10 cellular contexts compared by ENCODE assay signal in genomic region chr19:4868286-4868834, GRCh38. TPM values are rescaled to one million over a fixed set of nuclear protein-coding genes. Genes with fewer than 3 reads are reported as not detected.
DNase-seq lines count a peak whose midpoint lies in the region; ATAC-seq, FAIRE-seq and TF ChIP-seq lines count a peak whose summit lies in the region.
"Had no signal": no experiment of that assay in that cellular context is flagged by ENCODE, and none has a peak within 500 bp of the region (broad histone marks: within the 10 kb centered on the region; RNA-seq: fewer than 3 reads in every experiment).

No MANE protein-coding gene starts in this region.

- H3K9me3 ChIP-seq in A549 (no peaks in the 10 kb centered on the region), GM12878 (replicated peaks; ENCODE audit: control insufficient read depth, insufficient read depth, low read length) (no peaks in the 10 kb centered on the region), thyroid gland (no peaks in the 10 kb centered on the region)

- H3K79me2 ChIP-seq in GM12878 (ENCODE audit: control insufficient read depth, insufficient read depth, low read length): peaks cover 17% of the 10 kb centered on the region

- H4K20me1 ChIP-seq in GM12878 (ENCODE audit: control insufficient read depth, insufficient read depth): no peaks in the 10 kb centered on the region

- peaks cover 44% of the 10 kb centered on the region for H3K4me1 Mint-ChIP-seq in HFFc6 (ENCODE audit: low read depth)
- peaks cover 9 to 19% (median 17%) of the 10 kb centered on the region in 4 donors for H3K4me1 Mint-ChIP-seq in naive thymus-derived CD8-positive, alpha-beta T cell

- DNase-seq in A549 (ENCODE audit: low read depth in 1 of 2, low spot score in 1 of 2) (no peak), HFFc6 (no peak), GM12878 (ENCODE audit: low read depth, low spot score) (no peak), posterior vena cava (ENCODE audit: low spot score) (no peak), thyroid gland (no peak)
- DNase-seq in naive thymus-derived CD8-positive, alpha-beta T cell: no peak
- DNase-seq: NCI-H524 treated with DMSO at 0.1 percent for 48 hours had no signal

- WGBS in A549 (ENCODE audit: missing lambda C conversion rate): 42% methylated on average over 8 of the region's 10 CpGs
- WGBS in GM12878 (ENCODE audit: insufficient coverage, insufficient replicate concordance, low lambda C conversion rate, missing lambda C conversion rate): 24% methylated on average over 10 of the region's 10 CpGs
- 68 to 87% methylated on average over 10 of the region's 10 CpGs for WGBS in thyroid gland, 2 donors

- no peak overlapping the region for H2AFZ ChIP-seq in GM12878 (ENCODE audit: control insufficient read depth, low read depth, low read length)

- no peaks in the 10 kb centered on the region for H3K27me3 Mint-ChIP-seq in HFFc6 (ENCODE audit: insufficient read depth)
- H3K27me3 Mint-ChIP-seq in naive thymus-derived CD8-positive, alpha-beta T cell: peaks cover 0 to 1% (median 0%) of the 10 kb centered on the region in 5 donors

- H3K27me3 ChIP-seq in GM12878 (replicated peaks in 1 of 2; ENCODE audit: control insufficient read depth in 2 of 2, insufficient read depth in 2 of 2, low read length in 1 of 2) (no peaks in the 10 kb centered on the region), thyroid gland (no peaks in the 10 kb centered on the region)

- no peaks in the 10 kb centered on the region; a peak in 1 of 4 replicates for H3K36me3 ChIP-seq in GM12878 (ENCODE audit: control insufficient read depth in 2 of 2, insufficient read depth in 2 of 2, low read length in 1 of 2)
- no peaks in the 10 kb centered on the region for H3K36me3 ChIP-seq in thyroid gland

- in situ Hi-C loops in GM12878 (cut with MboI): no loop called here

- POLR2A ChIA-PET in A549 (lab: Yijun Ruan, JAX): interaction anchor here (2.7 kb wide), 1 partner anchor 44 kb away, joined by 13 read pairs; no protein-coding TSS in a partner anchor
- POLR2A ChIA-PET in GM12878 (lab: Charles Lee): interaction anchor here (2.5 to 2.6 kb wide), 2 partner anchors 38 to 43 kb away, joined by 12 to 19 read pairs; partner anchors contain the start of gene TICAM1
- POLR2A ChIA-PET in naive thymus-derived CD8-positive, alpha-beta T cell (lab: Charles Lee): interaction anchor here (0.7 to 3.8 kb wide), 5 partner anchors 9 to 100 kb away, joined by 3 to 53 read pairs (median 3); partner anchors contain the start of gene KDM4B

- intact Hi-C loops in GM12878 (cut with micrococcal nuclease; ENCODE audit: unreplicated experiment): loop anchor here (10.0 kb wide), 1 partner anchor 96 kb away; the partner anchor contains the start of gene KDM4B
- intact Hi-C loops in posterior vena cava (cut with DNase I): no loop called here
- intact Hi-C loops in thyroid gland (cut with DNase I): no loop called here

- CTCF ChIA-PET in A549 (lab: Yijun Ruan, JAX) (interaction anchor here (0.6 to 10.5 kb wide), 9 partner anchors 9 to 59 kb away, joined by 3 to 170 read pairs (median 4); no protein-coding TSS in a partner anchor), GM12878 (lab: Yijun Ruan, JAX) (interaction anchor here (1.3 to 11.0 kb wide), 7 partner anchors 17 to 163 kb away, joined by 3 to 171 read pairs (median 12); partner anchors contain the start of gene FEM1A)

- H3K27ac ChIP-seq in A549 (peak overlapping the region; percentile 90 to 94), GM12878 (ENCODE audit: control insufficient read depth, insufficient read depth) (no peak overlapping the region; the same call in 1 of the 2 replicates), thyroid gland (no peak overlapping the region)

- no peak for TF ChIP-seq CTCF in A549 (IDR thresholded peaks at IDR 0.05)
- TF ChIP-seq CTCF in HFFc6 (IDR thresholded peaks at IDR 0.05): no peak
- TF ChIP-seq CTCF in GM12878 (IDR thresholded peaks at IDR 0.05 in 2 of 3, conservative IDR thresholded peaks at IDR 0.05 in 1 of 3; ENCODE audit: control insufficient read depth in 2 of 3, extremely low read depth in 1 of 3, insufficient read depth in 1 of 3, low read depth in 3 of 3, low read length in 3 of 3): no peak
- no peak for TF ChIP-seq CTCF in thyroid gland (IDR thresholded peaks at IDR 0.05)

- H3K4me2 ChIP-seq in A549: peak overlapping the region; percentile 51
- peak overlapping the region; percentile 49; the same call in 1 of the 2 replicates for H3K4me2 ChIP-seq in GM12878 (ENCODE audit: control insufficient read depth, insufficient read depth)

- H3K4me3 Mint-ChIP-seq in HFFc6: peak overlapping the region; percentile 95
- peak overlapping the region; percentile 72 to 90 (median 82) for H3K4me3 Mint-ChIP-seq in naive thymus-derived CD8-positive, alpha-beta T cell

- peaks cover 7% of the 10 kb centered on the region; the same call in 1 of the 2 replicates for H3K9me3 Mint-ChIP-seq in HFFc6
- H3K9me3 Mint-ChIP-seq in naive thymus-derived CD8-positive, alpha-beta T cell: no peaks in the 10 kb centered on the region

- RAD21 ChIA-PET in GM12878 (lab: Charles Lee; ENCODE audit: unreplicated experiment): interaction anchor here (0.8 to 8.5 kb wide), 5 partner anchors 37 to 78 kb away, joined by 3 to 79 read pairs (median 4); no protein-coding TSS in a partner anchor

- H3K4me1 ChIP-seq in A549: peaks cover 37% of the 10 kb centered on the region
- peaks cover 9% of the 10 kb centered on the region for H3K4me1 ChIP-seq in GM12878 (ENCODE audit: control insufficient read depth, insufficient read depth, low read length)
- peaks cover 10 to 11% of the 10 kb centered on the region in 2 donors for H3K4me1 ChIP-seq in thyroid gland

- TF ChIP-seq RAD21 in A549 (conservative IDR thresholded peaks at IDR 0.05 in 1 of 2, IDR thresholded peaks at IDR 0.05 in 1 of 2) (no peak), GM12878 (IDR thresholded peaks at IDR 0.05; ENCODE audit: insufficient read depth, low read depth, low read length) (no peak)

- ATAC-seq in A549 (no peak), GM12878 (no peak), GM19395 (IDR thresholded peaks at IDR 0.05; ENCODE audit: unreplicated experiment) (no peak), HG02852 (IDR thresholded peaks at IDR 0.05; ENCODE audit: unreplicated experiment) (no peak)
- ATAC-seq in naive thymus-derived CD8-positive, alpha-beta T cell: no peak

- H3K9ac ChIP-seq in GM12878 (ENCODE audit: control insufficient read depth, insufficient read depth, low read length): 0 out of 2 replicates have a peak overlapping the region, but pooled peaks have one; percentile 47

- peak overlapping the region; percentile 91 for H3K27ac Mint-ChIP-seq in HFFc6
- peak overlapping the region in 6 of 10 donors; percentile 11 to 80 (median 26) for H3K27ac Mint-ChIP-seq in naive thymus-derived CD8-positive, alpha-beta T cell

- no TSS peak for BruUV-seq in GM12878 (replicated peaks; lab: Mats Ljungman, UMichigan)

- H3K36me3 Mint-ChIP-seq in HFFc6 (ENCODE audit: low read depth): peaks cover 20% of the 10 kb centered on the region
- H3K36me3 Mint-ChIP-seq in naive thymus-derived CD8-positive, alpha-beta T cell: no peaks in the 10 kb centered on the region

- SMC1A ChIA-PET in GM12878 (lab: Charles Lee; ENCODE audit: uncharacterized antibody, unreplicated experiment): interaction anchor here (0.9 to 3.9 kb wide), 6 partner anchors 14 to 96 kb away, joined by 3 to 22 read pairs (median 8); no protein-coding TSS in a partner anchor

- TF ChIP-seq POLR2A in A549 (IDR thresholded peaks at IDR 0.05; ENCODE audit: low read length): no peak
- TF ChIP-seq POLR2A in GM12878 (IDR thresholded peaks at IDR 0.05; ENCODE audit: low read depth, low read length): no peak
- no peak for TF ChIP-seq POLR2A in thyroid gland (IDR thresholded peaks at IDR 0.05)

- FAIRE-seq in A549 (lab: Jason Lieb, UNC) (no peak), GM12878 (lab: Jason Lieb, UNC) (no peak)

- H3K4me3 ChIP-seq in A549 (no peak overlapping the region; the same call in 2 of the 3 replicates), GM12878 (peak overlapping the region; percentile 98; the same call in 1 of the 2 replicates), thyroid gland (replicated peaks in 1 of 3) (no peak overlapping the region)

- TF ChIP-seq EP300 in A549 (IDR thresholded peaks at IDR 0.05) (no peak), GM12878 (IDR thresholded peaks at IDR 0.05; ENCODE audit: borderline replicate concordance in 1 of 2, control insufficient read depth in 1 of 2, low read depth in 2 of 2, low read length in 2 of 2) (no peak)

RNA-seq across cellular contexts. Expression of gene PLIN3, which starts 0.9 kb away (rescaled TPM):
- polyA plus RNA-seq in A549 (2011; rRNA removed): 28.4 and 30.1 TPM in 2 replicates
- 55.0 and 76.6 TPM in 2 replicates for polyA plus RNA-seq in A549 (2012; cell fraction: cytosol; rRNA removed)
- polyA plus RNA-seq in A549 (2012; cell fraction: nucleus; rRNA removed): 51.8 and 74.5 TPM in 2 replicates
- 75.7 to 84.3 TPM (median 83.7 TPM) in 3 replicates for polyA plus RNA-seq in A549 (2017; fragmentation: RNase III; extraction: RNeasy Plus Mini Kit Qiagen cat#74134 plus additional on column Dnase treatment)
- polyA minus RNA-seq in A549 (2011; rRNA and poly(A)+ RNA removed): 21.9 and 43.8 TPM in 2 replicates
- 100 to 1,000 TPM; 250 to 300 (median 266) TPM for total RNA-seq in HFFc6 (2021; fragmentation: NEBNext Ultra II Directional; extraction: Animal tissue kit (Norgen Biotek cat#: 25700))
- total RNA-seq in GM12878 (2013; cell fraction: nucleolus; rRNA removed): 35.0 and 37.9 TPM in 2 replicates
- total RNA-seq in GM12878 (2014; rRNA removed): 61.9 and 69.9 TPM in 2 replicates
- total RNA-seq in GM12878 (2014; rRNA removed; fragmentation: Illumina TruSeq; extraction: Trizol): 33.7 and 35.4 TPM in 2 replicates
- total RNA-seq in GM12878 (2021): 69.6 and 73.6 TPM in 2 replicates
- polyA plus RNA-seq in GM12878 (2011; ENCODE audit: low read depth): 23.2 TPM
- polyA plus RNA-seq in GM12878 (2011; rRNA removed): 44.8 and 71.4 TPM in 2 replicates
- 105 and 137 TPM in 2 replicates for polyA plus RNA-seq in GM12878 (2011; cell fraction: cytosol; rRNA removed)
- 38.9 and 47.7 TPM in 2 replicates for polyA plus RNA-seq in GM12878 (2011; cell fraction: nucleus; rRNA removed)
- 73.5 and 75.8 TPM in 2 replicates for polyA plus RNA-seq in GM12878 (2012)
- 17.4 and 27.2 TPM in 2 replicates for polyA plus RNA-seq in GM12878 (2014; fragmentation: Illumina TruSeq; extraction: Trizol)
- polyA plus RNA-seq in GM12878 (2014; fragmentation: Nextera tagmentation; extraction: Ambion mirVana): 10 to 100 TPM in 1 of 2 experiments, 1 to 10 TPM in 1; 7.7 to 19.0 TPM
- 67.0 and 77.5 TPM in 2 replicates for polyA plus RNA-seq in GM12878 (2014; rRNA removed)
- 10 to 100 TPM; 66.7 to 68.2 TPM for polyA plus RNA-seq in GM12878 (2016; fragmentation: Nextera tagmentation; extraction: Ambion mirVana)
- polyA minus RNA-seq in GM12878 (2011; rRNA and poly(A)+ RNA removed): 52.7 and 125 TPM in 2 replicates
- 55.9 and 62.5 TPM in 2 replicates for polyA minus RNA-seq in GM12878 (2011; cell fraction: cytosol; rRNA and poly(A)+ RNA removed)
- 34.0 and 44.7 TPM in 2 replicates for polyA minus RNA-seq in GM12878 (2011; cell fraction: nucleus; rRNA and poly(A)+ RNA removed)
- total RNA-seq in naive thymus-derived CD8-positive, alpha-beta T cell: 10 to 100 TPM; 15.9 to 17.3 TPM
- 10 to 100 TPM; 14.1 to 17.3 (median 15.2) TPM for polyA plus RNA-seq in naive thymus-derived CD8-positive, alpha-beta T cell
- 10 to 100 TPM; 56.6 to 88.6 TPM for total RNA-seq in posterior vena cava
- 10 to 100 TPM; 24.4 to 41.3 (median 38.0) TPM for total RNA-seq in thyroid gland

RNA-seq across cellular contexts. Expression of gene ARRDC5, which starts 34.3 kb away (rescaled TPM):
- polyA plus RNA-seq in A549 (2011; rRNA removed) (not detected in 2 replicates), A549 (2017; fragmentation: RNase III; extraction: RNeasy Plus Mini Kit Qiagen cat#74134 plus additional on column Dnase treatment) (not detected in 3 replicates), GM12878 (2011; rRNA removed) (0.04 TPM in 1 of 2 replicates, not detected in the other), GM12878 (2014; fragmentation: Illumina TruSeq; extraction: Trizol) (0.03 TPM in 1 of 2 replicates, not detected in the other), GM12878 (2014; fragmentation: Nextera tagmentation; extraction: Ambion mirVana) (under 1 TPM; 0.15 to 0.21 TPM), GM12878 (2014; rRNA removed) (0.16 TPM in 1 of 2 replicates, not detected in the other), GM12878 (2016; fragmentation: Nextera tagmentation; extraction: Ambion mirVana) (under 1 TPM; 0.09 to 0.10 TPM)
- not detected in 2 replicates for polyA plus RNA-seq in A549 (2012; cell fraction: cytosol; rRNA removed)
- not detected in 2 replicates for polyA plus RNA-seq in A549 (2012; cell fraction: nucleus; rRNA removed)
- not detected in 2 replicates for polyA minus RNA-seq in A549 (2011; rRNA and poly(A)+ RNA removed)
- not detected for total RNA-seq in HFFc6 (2021; fragmentation: NEBNext Ultra II Directional; extraction: Animal tissue kit (Norgen Biotek cat#: 25700))
- total RNA-seq in GM12878 (2013; cell fraction: nucleolus; rRNA removed): 0.69 and 0.94 TPM in 2 replicates
- total RNA-seq in GM12878 (2014; rRNA removed) (0.05 TPM in 1 of 2 replicates, not detected in the other), GM12878 (2014; rRNA removed; fragmentation: Illumina TruSeq; extraction: Trizol) (0.18 and 0.31 TPM in 2 replicates), GM12878 (2021) (0.38 TPM in 1 of 2 replicates, not detected in the other), posterior vena cava (under 1 TPM; 0.29 to 0.56 TPM), thyroid gland (not detected)
- polyA plus RNA-seq in GM12878 (2011; ENCODE audit: low read depth): not detected
- polyA plus RNA-seq in GM12878 (2011; cell fraction: cytosol; rRNA removed): not detected in 2 replicates
- polyA plus RNA-seq in GM12878 (2011; cell fraction: nucleus; rRNA removed): 0.15 and 0.23 TPM in 2 replicates
- 0.17 and 0.27 TPM in 2 replicates for polyA plus RNA-seq in GM12878 (2012)
- polyA minus RNA-seq in GM12878 (2011; rRNA and poly(A)+ RNA removed): 0.44 TPM in 1 of 2 replicates, not detected in the other
- not detected in 2 replicates for polyA minus RNA-seq in GM12878 (2011; cell fraction: cytosol; rRNA and poly(A)+ RNA removed)
- not detected in 2 replicates for polyA minus RNA-seq in GM12878 (2011; cell fraction: nucleus; rRNA and poly(A)+ RNA removed)
- 10 to 100 TPM; 28.7 to 34.2 TPM for total RNA-seq in naive thymus-derived CD8-positive, alpha-beta T cell
- 1 to 10 TPM; 2.3 to 5.9 (median 3.6) TPM for polyA plus RNA-seq in naive thymus-derived CD8-positive, alpha-beta T cell
- total RNA-seq: renal cortical epithelial cell had no signal

RNA-seq across cellular contexts. Expression of gene TICAM1, which starts 36.8 kb away (rescaled TPM):
- polyA plus RNA-seq in A549 (2011; rRNA removed) (0.78 and 2.0 TPM in 2 replicates), A549 (2017; fragmentation: RNase III; extraction: RNeasy Plus Mini Kit Qiagen cat#74134 plus additional on column Dnase treatment) (3.8 to 4.0 TPM (median 3.9 TPM) in 3 replicates), GM12878 (2011; rRNA removed) (0.84 and 2.6 TPM in 2 replicates), GM12878 (2014; fragmentation: Illumina TruSeq; extraction: Trizol) (2.7 and 6.4 TPM in 2 replicates), GM12878 (2014; fragmentation: Nextera tagmentation; extraction: Ambion mirVana) (under 1 TPM; 0.31 to 0.99 TPM), GM12878 (2014; rRNA removed) (14.1 and 19.3 TPM in 2 replicates), GM12878 (2016; fragmentation: Nextera tagmentation; extraction: Ambion mirVana) (10 to 100 TPM; 19.5 to 21.3 TPM)
- polyA plus RNA-seq in A549 (2012; cell fraction: cytosol; rRNA removed): 1.2 and 2.2 TPM in 2 replicates
- polyA plus RNA-seq in A549 (2012; cell fraction: nucleus; rRNA removed): 2.6 and 3.8 TPM in 2 replicates
- polyA minus RNA-seq in A549 (2011; rRNA and poly(A)+ RNA removed): 0.92 and 0.95 TPM in 2 replicates
- total RNA-seq in HFFc6 (2021; fragmentation: NEBNext Ultra II Directional; extraction: Animal tissue kit (Norgen Biotek cat#: 25700)): 10 to 100 TPM; 16.4 to 21.6 (median 18.4) TPM
- total RNA-seq in GM12878 (2013; cell fraction: nucleolus; rRNA removed): 18.2 and 19.6 TPM in 2 replicates
- total RNA-seq in GM12878 (2014; rRNA removed) (3.1 and 4.0 TPM in 2 replicates), GM12878 (2014; rRNA removed; fragmentation: Illumina TruSeq; extraction: Trizol) (3.8 and 4.2 TPM in 2 replicates), GM12878 (2021) (31.1 and 32.0 TPM in 2 replicates), posterior vena cava (10 to 100 TPM in 1 of 2 donors, 1 to 10 TPM in 1; 7.6 to 13.2 TPM), thyroid gland (1 to 10 TPM; 5.2 to 7.0 (median 6.3) TPM)
- polyA plus RNA-seq in GM12878 (2011; ENCODE audit: low read depth): 5.8 TPM
- 5.2 and 7.1 TPM in 2 replicates for polyA plus RNA-seq in GM12878 (2011; cell fraction: cytosol; rRNA removed)
- polyA plus RNA-seq in GM12878 (2011; cell fraction: nucleus; rRNA removed): 10.0 and 20.2 TPM in 2 replicates
- polyA plus RNA-seq in GM12878 (2012): 19.8 and 26.3 TPM in 2 replicates
- 2.0 and 4.6 TPM in 2 replicates for polyA minus RNA-seq in GM12878 (2011; rRNA and poly(A)+ RNA removed)
- 8.5 and 12.0 TPM in 2 replicates for polyA minus RNA-seq in GM12878 (2011; cell fraction: cytosol; rRNA and poly(A)+ RNA removed)
- polyA minus RNA-seq in GM12878 (2011; cell fraction: nucleus; rRNA and poly(A)+ RNA removed): 2.3 and 5.7 TPM in 2 replicates
- 1 to 10 TPM; 7.2 to 7.6 TPM for total RNA-seq in naive thymus-derived CD8-positive, alpha-beta T cell
- 1 to 10 TPM; 2.4 to 8.5 (median 3.3) TPM for polyA plus RNA-seq in naive thymus-derived CD8-positive, alpha-beta T cell

RNA-seq across cellular contexts. Expression of gene UHRF1, which starts 40.9 kb away (rescaled TPM):
- polyA plus RNA-seq in A549 (2011; rRNA removed) (7.2 and 8.5 TPM in 2 replicates), A549 (2017; fragmentation: RNase III; extraction: RNeasy Plus Mini Kit Qiagen cat#74134 plus additional on column Dnase treatment) (50.6 to 52.7 TPM (median 52.3 TPM) in 3 replicates), GM12878 (2011; rRNA removed) (7.0 and 20.0 TPM in 2 replicates), GM12878 (2014; fragmentation: Illumina TruSeq; extraction: Trizol) (22.7 and 30.8 TPM in 2 replicates), GM12878 (2014; fragmentation: Nextera tagmentation; extraction: Ambion mirVana) (10 to 100 TPM; 13.0 to 17.8 TPM), GM12878 (2014; rRNA removed) (44.6 and 58.8 TPM in 2 replicates), GM12878 (2016; fragmentation: Nextera tagmentation; extraction: Ambion mirVana) (100 to 1,000 TPM; 103 TPM)
- 34.5 and 37.1 TPM in 2 replicates for polyA plus RNA-seq in A549 (2012; cell fraction: cytosol; rRNA removed)
- 63.0 and 64.2 TPM in 2 replicates for polyA plus RNA-seq in A549 (2012; cell fraction: nucleus; rRNA removed)
- 6.3 and 10.1 TPM in 2 replicates for polyA minus RNA-seq in A549 (2011; rRNA and poly(A)+ RNA removed)
- 10 to 100 TPM; 41.9 to 74.1 (median 70.1) TPM for total RNA-seq in HFFc6 (2021; fragmentation: NEBNext Ultra II Directional; extraction: Animal tissue kit (Norgen Biotek cat#: 25700))
- 14.6 and 18.7 TPM in 2 replicates for total RNA-seq in GM12878 (2013; cell fraction: nucleolus; rRNA removed)
- total RNA-seq in GM12878 (2014; rRNA removed) (57.5 and 67.1 TPM in 2 replicates), GM12878 (2014; rRNA removed; fragmentation: Illumina TruSeq; extraction: Trizol) (23.1 and 28.3 TPM in 2 replicates), GM12878 (2021) (98.4 and 109 TPM in 2 replicates), posterior vena cava (1 to 10 TPM; 2.2 to 2.9 TPM), thyroid gland (under 1 TPM; 0.11 to 0.71 (median 0.41) TPM)
- 11.1 TPM for polyA plus RNA-seq in GM12878 (2011; ENCODE audit: low read depth)
- polyA plus RNA-seq in GM12878 (2011; cell fraction: cytosol; rRNA removed): 13.1 and 18.3 TPM in 2 replicates
- polyA plus RNA-seq in GM12878 (2011; cell fraction: nucleus; rRNA removed): 34.5 and 78.8 TPM in 2 replicates
- polyA plus RNA-seq in GM12878 (2012): 18.2 and 22.6 TPM in 2 replicates
- 18.7 and 20.1 TPM in 2 replicates for polyA minus RNA-seq in GM12878 (2011; rRNA and poly(A)+ RNA removed)
- polyA minus RNA-seq in GM12878 (2011; cell fraction: cytosol; rRNA and poly(A)+ RNA removed): 14.0 and 15.2 TPM in 2 replicates
- 10.2 and 23.8 TPM in 2 replicates for polyA minus RNA-seq in GM12878 (2011; cell fraction: nucleus; rRNA and poly(A)+ RNA removed)
- under 1 TPM; 0.30 to 0.36 TPM for total RNA-seq in naive thymus-derived CD8-positive, alpha-beta T cell
- polyA plus RNA-seq in naive thymus-derived CD8-positive, alpha-beta T cell: under 1 TPM; 0.07 to 0.52 (median 0.09) TPM

Comparison
In these comparisons a context has a peak if more than half of its experiments do, and no peak if none do; other contexts are left out.
1. H3K27ac ChIP-seq: peak in A549 (2 of 2); none in GM12878 (single experiment) and thyroid gland (0 of 3).
2. RNA of gene ARRDC5, which starts 34.3 kb away (total RNA-seq): 28.7 to 34.2 TPM in naive thymus-derived CD8-positive, alpha-beta T cell; 0.29 to 0.56 TPM in posterior vena cava, 0.05 to 0.94 TPM in GM12878, not detected in thyroid gland and not detected in HFFc6; every median in the first group is over 10 times any median in the second.